Comparison of ENCODE assay signal across 8 cellular contexts in the genomic region with DNA sequence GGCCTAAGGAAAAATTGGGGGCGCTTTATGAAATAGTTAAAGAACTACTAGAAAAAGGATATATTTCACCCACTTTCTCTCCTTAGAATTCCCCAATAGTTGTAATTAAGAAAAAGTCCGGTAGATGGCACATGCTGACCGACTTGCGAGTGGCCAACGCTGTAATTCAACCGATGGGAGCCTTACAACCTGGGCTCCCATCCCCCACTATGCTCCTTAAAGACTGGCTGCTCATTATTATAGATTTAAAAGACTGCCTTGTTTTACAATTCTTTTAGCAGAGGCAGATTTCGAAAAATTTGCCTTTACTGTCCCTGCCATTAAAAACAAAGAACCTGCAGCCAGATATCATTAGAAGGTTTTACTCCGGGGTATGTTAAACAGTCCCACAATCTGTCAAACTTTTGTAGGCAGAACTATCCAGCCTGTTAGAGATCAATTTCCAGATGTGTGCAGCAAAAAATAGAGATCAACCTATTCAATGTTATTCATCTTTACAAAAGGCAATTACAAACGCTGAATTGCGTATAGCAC. TPM values are rescaled to one million over a fixed set of nuclear protein-coding genes. Genes with fewer than 3 reads are reported as not detected.
A peak's percentile ranks its signal among the peaks of the same experiment; 100 is the strongest.
DNase-seq lines count a peak whose midpoint lies in the region; ATAC-seq and TF ChIP-seq lines count a peak whose summit lies in the region.

No MANE protein-coding gene starts in this region.

- no peaks in the 10 kb centered on the region for H3K36me3 Mint-ChIP-seq in activated T-cell treated with anti-CD3 and anti-CD28 coated beads, Interleukin-2, amount 50 U/mL, for 72 hours (ENCODE audit: insufficient read depth in 2 of 2)
- H3K36me3 Mint-ChIP-seq in nephron (ENCODE audit: low read depth) = no peaks in the 10 kb centered on the region

- peak overlapping the region; percentile 67 for H3K27ac Mint-ChIP-seq in activated T-cell treated with anti-CD3 and anti-CD28 coated beads, Interleukin-2, amount 50 U/mL, for 72 hours
- peak overlapping the region; percentile 89 to 98 (median 96) for H3K27ac Mint-ChIP-seq in nephron

- H3K4me3 ChIP-seq in HUES64 (ENCODE audit: low read length) = peak overlapping the region; percentile 72
- H3K4me3 ChIP-seq in fibroblast of villous mesenchyme (ENCODE audit: low read depth, low read length) = peak overlapping the region; percentile 77
- H3K4me3 ChIP-seq in uterus = peak overlapping the region; percentile 47 to 61

- intact Hi-C loops in uterus (cut with DNase I; ENCODE audit: low total_unique reads) = no loop called here

- peak; percentile 77 for ATAC-seq in GM21447 (IDR thresholded peaks at IDR 0.05; ENCODE audit: unreplicated experiment)
- peak; percentile 83 to 84 for ATAC-seq in activated T-cell treated with anti-CD3 and anti-CD28 coated beads, Interleukin-2, amount 50 U/mL, for 72 hours (replicated peaks in 1 of 2)

- WGBS in HUES64 = 25% methylated on average over 9 of the region's 10 CpGs

- H3K9me3 Mint-ChIP-seq in activated T-cell treated with anti-CD3 and anti-CD28 coated beads, Interleukin-2, amount 50 U/mL, for 72 hours = no peaks in the 10 kb centered on the region
- no peaks in the 10 kb centered on the region for H3K9me3 Mint-ChIP-seq in nephron

- H3K27me3 ChIP-seq in HUES64 (ENCODE audit: insufficient read depth, low read length) (peaks cover 13% of the 10 kb centered on the region), uterus (no peaks in the 10 kb centered on the region)

- TF ChIP-seq CTCF in fibroblast of villous mesenchyme (IDR thresholded peaks at IDR 0.05; ENCODE audit: insufficient read depth, low read depth, low read length) (peak; percentile 67), nephron (IDR thresholded peaks at IDR 0.05; ENCODE audit: unreplicated experiment in 3 of 3) (peak; percentile 81 to 88 (median 85)), uterus (IDR thresholded peaks at IDR 0.05) (peak; percentile 64 to 83 (median 74))

- H3K36me3 ChIP-seq in HUES64 (ENCODE audit: insufficient read depth, low read length) = no peaks in the 10 kb centered on the region
- H3K36me3 ChIP-seq in uterus = no peaks in the 10 kb centered on the region

- peak overlapping the region; percentile 82 for H3K9ac ChIP-seq in HUES64 (ENCODE audit: low read depth, low read length)

- DNase-seq in DMS53 treated with DMSO at 0.1 percent for 48 hours (lab: John Stamatoyannopoulos, UW; ENCODE audit: unreplicated experiment) (peak; percentile 19), NOMO-1 (lab: John Stamatoyannopoulos, UW; ENCODE audit: unreplicated experiment in 2 of 2) (peak; percentile 74 to 82), fibroblast of villous mesenchyme (ENCODE audit: low read depth) (peak; percentile 83), uterus (peak; percentile 41 to 66)
- peak; percentile 47 to 58 for DNase-seq in activated T-cell treated with anti-CD3 and anti-CD28 coated beads, Interleukin-2, amount 50 U/mL, for 72 hours

- no peaks in the 10 kb centered on the region for H3K9me3 ChIP-seq in HUES64 (ENCODE audit: insufficient read depth, low read depth, low read length)
- H3K9me3 ChIP-seq in uterus = no peaks in the 10 kb centered on the region

- TF ChIP-seq POLR2A in uterus (IDR thresholded peaks at IDR 0.05) = no peak

- peak overlapping the region; percentile 81 to 97 for H3K4me3 Mint-ChIP-seq in activated T-cell treated with anti-CD3 and anti-CD28 coated beads, Interleukin-2, amount 50 U/mL, for 72 hours
- H3K4me3 Mint-ChIP-seq in nephron = peak overlapping the region; percentile 91 to 95 (median 91)

- H3K4me1 ChIP-seq in HUES64 (ENCODE audit: insufficient read depth, low read length) = peaks cover 9% of the 10 kb centered on the region
- no peaks in the 10 kb centered on the region for H3K4me1 ChIP-seq in uterus

- H3K27ac ChIP-seq in HUES64 (ENCODE audit: low read depth, low read length) (peak overlapping the region; percentile 50), uterus (peak overlapping the region; percentile 77 to 88)

- H3K4me1 Mint-ChIP-seq in activated T-cell treated with anti-CD3 and anti-CD28 coated beads, Interleukin-2, amount 50 U/mL, for 72 hours (ENCODE audit: low read depth) = peaks cover 13% of the 10 kb centered on the region
- peaks cover 8% of the 10 kb centered on the region for H3K4me1 Mint-ChIP-seq in nephron

- H3K27me3 Mint-ChIP-seq in activated T-cell treated with anti-CD3 and anti-CD28 coated beads, Interleukin-2, amount 50 U/mL, for 72 hours (ENCODE audit: low read depth) = peaks cover 7% of the 10 kb centered on the region
- no peaks in the 10 kb centered on the region for H3K27me3 Mint-ChIP-seq in nephron (ENCODE audit: low read depth)

RNA-seq across cellular contexts. Expression of a gene that starts 58.5 kb away (rescaled TPM):
- 8.0 TPM for polyA plus RNA-seq in HUES64 (2013, experiment 1 of 2)
- polyA plus RNA-seq in HUES64 (2013, experiment 2 of 2) = 8.5 TPM
- total RNA-seq in activated T-cell treated with anti-CD3 and anti-CD28 coated beads, Interleukin-2, amount 50 U/mL, for 72 hours = 1 to 10 TPM; 5.3 to 5.6 TPM
- under 0.01 TPM in 1 of 2 replicates, not detected in the other for total RNA-seq in fibroblast of villous mesenchyme
- under 1 TPM in 1 of 4 donors, not detected in 3; 0.88 TPM for total RNA-seq in uterus

Comparison
In these comparisons a context has a peak if more than half of its experiments do, and no peak if none do; other contexts are left out.
1. Peak in every context shown above with its lines: DNase-seq, ATAC-seq, H3K4me3 ChIP-seq and H3K27ac ChIP-seq.
2. DNase-seq: peak in every context shown above with its lines; median percentile 83 in fibroblast of villous mesenchyme; 78 in NOMO-1; 54 in uterus; 52 in activated T-cell treated with anti-CD3 and anti-CD28 coated beads, Interleukin-2, amount 50 U/mL, for 72 hours; 19 in DMS53 treated with DMSO at 0.1 percent for 48 hours.